25 cellular contexts compared by ENCODE assay signal in the genomic region with DNA sequence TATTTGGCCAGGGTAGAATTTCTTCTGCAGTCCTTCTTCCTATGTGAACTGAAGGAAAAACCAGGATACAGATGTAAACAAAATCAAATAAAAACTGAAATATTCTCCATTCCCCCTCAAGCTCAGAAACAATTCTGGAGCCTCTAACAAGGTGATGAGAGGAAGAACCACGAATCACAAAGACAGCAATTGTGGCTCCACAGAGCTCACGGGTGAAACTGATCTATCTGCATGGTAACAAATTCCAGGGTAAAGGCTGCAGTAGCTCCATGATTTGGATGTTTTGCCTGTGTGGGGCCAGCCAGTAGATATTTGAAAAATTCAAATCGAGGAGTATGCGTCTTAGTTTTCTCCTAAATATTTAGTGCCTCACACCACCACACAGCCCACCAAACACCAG. TPM values are rescaled to one million over a fixed set of nuclear protein-coding genes. Genes with fewer than 3 reads are reported as not detected.
A peak's percentile ranks its signal among the peaks of the same experiment; 100 is the strongest.
DNase-seq lines count a peak whose midpoint lies in the region; ATAC-seq and TF ChIP-seq lines count a peak whose summit lies in the region.
"Had no signal": no experiment of that assay in that cellular context is flagged by ENCODE, and none has a peak within 500 bp of the region (broad histone marks: within the 10 kb centered on the region; RNA-seq: fewer than 3 reads in every experiment).

No MANE protein-coding gene starts in this region.

- H2AFZ ChIP-seq in neuronal stem cell (ENCODE audit: low read length): no peak overlapping the region

- intact Hi-C loops in dorsolateral prefrontal cortex (cut with DNase I): loop anchor here in 1 of 2 donors (10.0 kb wide), 2 partner anchors 194 to 696 kb away; no protein-coding TSS in a partner anchor

- no peak for ATAC-seq in HG02884 (IDR thresholded peaks at IDR 0.05; ENCODE audit: unreplicated experiment)

- no peak overlapping the region for H2BK12ac ChIP-seq in neuronal stem cell (ENCODE audit: low read length)

- H2BK5ac ChIP-seq in neuronal stem cell (ENCODE audit: low read length): no peak overlapping the region

- no peak overlapping the region for H3K14ac ChIP-seq in neuronal stem cell (ENCODE audit: low read length)

- H3K4me1 ChIP-seq in NT2/D1 (ENCODE audit: insufficient read depth, insufficient read length) (no peaks in the 10 kb centered on the region), neuronal stem cell (ENCODE audit: control insufficient read depth in 2 of 2, insufficient read depth in 1 of 2, low read depth in 1 of 2, low read length in 2 of 2) (peaks cover 0 to under 1% of the 10 kb centered on the region in 2 donors)
- H3K4me1 ChIP-seq: BE2C had no signal

- H4K91ac ChIP-seq in neuronal stem cell (ENCODE audit: low read depth, low read length, poor library complexity): no peak overlapping the region

- no peak overlapping the region for H3K23ac ChIP-seq in neuronal stem cell (ENCODE audit: low read depth, low read length, poor library complexity)

- CTCF ChIA-PET in GM10248 (lab: Yijun Ruan, JAX): interaction anchor here (1.1 kb wide), 1 partner anchor 11 kb away, joined by 3 read pairs; no protein-coding TSS in a partner anchor

- no peak overlapping the region for H2AK5ac ChIP-seq in neuronal stem cell (ENCODE audit: low read depth, low read length)

- no peak overlapping the region for H2BK120ac ChIP-seq in neuronal stem cell (ENCODE audit: low read depth, low read length)

- no peak overlapping the region for H3K4ac ChIP-seq in neuronal stem cell (ENCODE audit: low read length)

- H3K27ac ChIP-seq in dorsolateral prefrontal cortex (peak overlapping the region in 26 of 59 donors; percentile 2 to 55 (median 26)), neuronal stem cell (replicated peaks; ENCODE audit: low read length) (no peak overlapping the region)
- H3K27ac ChIP-seq: BLaER1 had no signal

- no peak overlapping the region for H3K9ac ChIP-seq in NT2/D1 (ENCODE audit: insufficient read length, low read depth)
- no peak overlapping the region for H3K9ac ChIP-seq in neuronal stem cell (ENCODE audit: low read depth, low read length, poor library complexity)
- H3K9ac ChIP-seq: BLaER1 had no signal

- WGBS in neuronal stem cell (ENCODE audit: extremely low coverage in 2 of 2, insufficient read length in 2 of 2, insufficient replicate concordance in 1 of 2), 2 donors: no CpG with 5 or more reads among the region's 4 CpGs

- H3K9me3 ChIP-seq in NT2/D1 (ENCODE audit: insufficient read depth, low read length) (no peaks in the 10 kb centered on the region), neuronal stem cell (replicated peaks in 1 of 2; ENCODE audit: control insufficient read depth in 2 of 2, insufficient read depth in 1 of 2, low read depth in 1 of 2, low read length in 2 of 2) (no peaks in the 10 kb centered on the region)
- H3K9me3 ChIP-seq: BE2C, BLaER1 had no signal

- H3K4me2 ChIP-seq in neuronal stem cell (ENCODE audit: insufficient read depth, low read length, poor library complexity, severe bottlenecking): no peak overlapping the region
- H3K4me2 ChIP-seq: BLaER1 had no signal

- H4K8ac ChIP-seq in neuronal stem cell (ENCODE audit: low read depth, low read length): no peak overlapping the region

- no peak overlapping the region for H3K18ac ChIP-seq in neuronal stem cell (ENCODE audit: low read length)

- H3K36me3 ChIP-seq in NT2/D1 (ENCODE audit: insufficient read depth, insufficient read length, low read length) (no peaks in the 10 kb centered on the region), neuronal stem cell (replicated peaks in 1 of 2; ENCODE audit: control insufficient read depth in 2 of 2, insufficient read depth in 2 of 2, low read length in 2 of 2) (peaks cover 0 to 59% of the 10 kb centered on the region in 2 donors)
- H3K36me3 ChIP-seq: BE2C, BLaER1 had no signal

- H3K27me3 ChIP-seq in NT2/D1 (ENCODE audit: insufficient read depth, insufficient read length): no peaks in the 10 kb centered on the region
- H3K27me3 ChIP-seq in dorsolateral prefrontal cortex: no peaks in the 10 kb centered on the region
- H3K27me3 ChIP-seq in neuronal stem cell (ENCODE audit: control insufficient read depth in 3 of 3, insufficient read depth in 3 of 3, low read depth in 1 of 3, low read length in 3 of 3): no peaks in the 10 kb centered on the region
- H3K27me3 ChIP-seq: BE2C, BLaER1 had no signal

- POLR2A ChIA-PET in GM10248 (lab: Yijun Ruan, JAX): no interaction called here

- H3K79me1 ChIP-seq in neuronal stem cell (ENCODE audit: low read depth, low read length): no peaks in the 10 kb centered on the region

- H3K4me3 ChIP-seq in NT2/D1 (ENCODE audit: insufficient read length, low read depth) (no peak overlapping the region), dorsolateral prefrontal cortex (peak overlapping the region in 30 of 59 donors; percentile 2 to 71 (median 26)), neuronal stem cell (ENCODE audit: low read length in 2 of 2) (no peak overlapping the region)
- H3K4me3 ChIP-seq: BLaER1 had no signal

- H2BK15ac ChIP-seq in neuronal stem cell (ENCODE audit: low read length): no peak overlapping the region

- DNase-seq in NT2/D1 (ENCODE audit: low read depth, low spot score) (peak; percentile 71), dorsolateral prefrontal cortex (no peak), superior temporal gyrus (ENCODE audit: extremely low spot score) (peak; percentile 29), neuronal stem cell (ENCODE audit: low spot score) (no peak), GM10248 (ENCODE audit: extremely low spot score) (no peak)
- DNase-seq: 8988T; ACHN; BE2C; C1 segment of cervical spinal cord; CD4-positive, alpha-beta memory T cell; CD4-positive, CD25-positive, alpha-beta regulatory T cell; CD8-positive, alpha-beta memory T cell; COR-L47; DMS 273 treated with DMSO at 0.1 percent for 48 hours; DMS153; DMS53; DMS79; DND-41; EL; GDM1 had no signal

- no peak for TF ChIP-seq CTCF in dorsolateral prefrontal cortex (IDR thresholded peaks at IDR 0.05 in 54 of 56, conservative IDR thresholded peaks at IDR 0.05 in 2 of 56; ENCODE audit: low read depth in 1 of 56, partially characterized antibody in 56 of 56)
- no peak for TF ChIP-seq CTCF in GM10248 (IDR thresholded peaks at IDR 0.05; ENCODE audit: control extremely low read depth, extremely low read depth, low read depth, missing control alignments)

RNA-seq across cellular contexts. Expression of a gene that starts 10.6 kb away (rescaled TPM):
- 100 to 1,000 TPM in 105 of 120 experiments, 10 to 100 TPM in 15; 41.0 to 232 (median 135) TPM for total RNA-seq in dorsolateral prefrontal cortex
- 0.21 TPM for polyA plus RNA-seq in neuronal stem cell (2013, experiment 1 of 2)
- 0.29 TPM for polyA plus RNA-seq in neuronal stem cell (2013, experiment 2 of 2)
- total RNA-seq: A673; CD4-positive, alpha-beta memory T cell; CD4-positive, CD25-positive, alpha-beta regulatory T cell; CD8-positive, alpha-beta memory T cell had no signal
- polyA plus RNA-seq: AG04450; CD14-positive monocyte; CD4-positive, CD25-positive, alpha-beta regulatory T cell; CD8-positive, alpha-beta memory T cell had no signal

Comparison
In these comparisons a context has a peak if more than half of its experiments do, and no peak if none do; other contexts are left out.
1. DNase-seq: peak in NT2/D1 (single experiment) and superior temporal gyrus (single experiment); none in dorsolateral prefrontal cortex (0 of 10), neuronal stem cell (single experiment) and GM10248 (single experiment).
2. H3K4me3 ChIP-seq: peak in dorsolateral prefrontal cortex (30 of 59); none in NT2/D1 (single experiment) and neuronal stem cell (0 of 2).